15 cellular contexts compared by ENCODE assay signal in genomic region chr12:2161478-2161877, GRCh38.
A peak's percentile ranks its signal among the peaks of the same experiment; 100 is the strongest.
DNase-seq lines count a peak whose midpoint lies in the region; ATAC-seq and TF ChIP-seq lines count a peak whose summit lies in the region.
"Had no signal": no experiment of that assay in that cellular context is flagged by ENCODE, and none has a peak within 500 bp of the region (broad histone marks: within the 10 kb centered on the region; RNA-seq: fewer than 3 reads in every experiment).

No MANE protein-coding gene starts in this region.

- intact Hi-C loops in mucosa of descending colon (cut with DNase I, micrococcal nuclease) = no loop called here

- H3K27ac ChIP-seq in VCaP = peak overlapping the region; percentile 94
- H3K27ac ChIP-seq in thoracic aorta = peak overlapping the region; percentile 84 to 90

- H3K27me3 ChIP-seq in thoracic aorta (replicated peaks; ENCODE audit: insufficient read depth) = no peaks in the 10 kb centered on the region

- H3K36me3 ChIP-seq in mucosa of descending colon (ENCODE audit: low read depth) (no peaks in the 10 kb centered on the region), thoracic aorta (no peaks in the 10 kb centered on the region)

- no peak overlapping the region for H3K4me3 ChIP-seq in fibroblast of the aortic adventitia (ENCODE audit: low read depth, low read length)
- H3K4me3 ChIP-seq in mucosa of descending colon = no peak overlapping the region
- H3K4me3 ChIP-seq in thoracic aorta = peak overlapping the region; percentile 19

- peaks cover 6% of the 10 kb centered on the region for H3K4me1 ChIP-seq in mucosa of descending colon (ENCODE audit: low read depth)
- peaks cover 26 to 68% of the 10 kb centered on the region in 2 donors for H3K4me1 ChIP-seq in thoracic aorta (ENCODE audit: control insufficient read depth in 1 of 2, low read depth in 2 of 2)

- 0 out of 2 replicates have a peak, but pooled peaks have one; percentile 18 for TF ChIP-seq CTCF in VCaP (conservative IDR thresholded peaks at IDR 0.05)
- TF ChIP-seq CTCF in fibroblast of the aortic adventitia (IDR thresholded peaks at IDR 0.05; ENCODE audit: insufficient read depth, low read length) = no peak
- no peak for TF ChIP-seq CTCF in mucosa of descending colon (IDR thresholded peaks at IDR 0.05)
- TF ChIP-seq CTCF in thoracic aorta (IDR thresholded peaks at IDR 0.05) = no peak

- peak; percentile 32 for ATAC-seq in mucosa of descending colon
- no peak for ATAC-seq in thoracic aorta (ENCODE audit: insufficient number of reproducible peaks, low FRiP score, low read depth)
- ATAC-seq in HG02885 (IDR thresholded peaks at IDR 0.05; ENCODE audit: poor library complexity, unreplicated experiment) = no peak

- H3K9me3 ChIP-seq in mucosa of descending colon (no peaks in the 10 kb centered on the region), thoracic aorta (no peaks in the 10 kb centered on the region)

- peak; percentile 78 for DNase-seq in fibroblast of the aortic adventitia (ENCODE audit: low read depth)
- peak in 2 of 3 donors; percentile 40 to 54 for DNase-seq in mucosa of descending colon
- peak; percentile 55 for DNase-seq in thoracic aorta (ENCODE audit: low spot score)
- DNase-seq in HUDEP-2 (lab: John Stamatoyannopoulos, UW; ENCODE audit: unreplicated experiment in 76 of 76) = no peak
- no peak for DNase-seq in NK-92 (lab: John Stamatoyannopoulos, UW; ENCODE audit: unreplicated experiment)
- no peak for DNase-seq in A172 (ENCODE audit: low spot score)
- DNase-seq: activated naive CD4-positive, alpha-beta T cell; dermis blood vessel endothelial cell; HCEC 1CT; kidney glomerular epithelial cell; NCI-H1048; NCI-H510A treated with DMSO at 0.1 percent for 48 hours; T1000 had no signal

Comparison
In these comparisons a context has a peak if more than half of its experiments do, and no peak if none do; other contexts are left out.
1. DNase-seq: peak in fibroblast of the aortic adventitia (single experiment), mucosa of descending colon (2 of 3) and thoracic aorta (single experiment); none in HUDEP-2 (0 of 76), NK-92 (single experiment) and A172 (single experiment).